10 cellular contexts compared by ENCODE assay signal in genomic region chr7:142420554-142421362, GRCh38.
DNase-seq lines count a peak whose midpoint lies in the region; ATAC-seq, FAIRE-seq and TF ChIP-seq lines count a peak whose summit lies in the region.
"Had no signal": no experiment of that assay in that cellular context is flagged by ENCODE, and none has a peak within 500 bp of the region (broad histone marks: within the 10 kb centered on the region; RNA-seq: fewer than 3 reads in every experiment).

No MANE protein-coding gene starts in this region.

- CTCF ChIA-PET in Calu3 (lab: Charles Lee) (no interaction called here), HepG2 (lab: Yijun Ruan, JAX; ENCODE audit: low intra/inter-chr PET ratio, low total read pairs) (no interaction called here)

- H3K27me3 ChIP-seq in adipocyte (replicated peaks; ENCODE audit: control insufficient read depth, insufficient read depth, low read length): peaks cover 10% of the 10 kb centered on the region
- no peaks in the 10 kb centered on the region; a peak in 1 of 5 replicates for H3K27me3 ChIP-seq in HepG2 (ENCODE audit: control insufficient read depth in 1 of 2, insufficient read depth in 2 of 2, low read length in 2 of 2)

- H4K20me1 ChIP-seq in HepG2 (ENCODE audit: insufficient read depth, low read length): no peaks in the 10 kb centered on the region

- peaks cover 19% of the 10 kb centered on the region for H3K27me3 Mint-ChIP-seq in Calu3 (ENCODE audit: unreplicated experiment)

- intact Hi-C loops in Calu3 (cut with micrococcal nuclease; ENCODE audit: unreplicated experiment) (no loop called here), HepG2 (cut with micrococcal nuclease; ENCODE audit: unreplicated experiment) (no loop called here)

- TF ChIP-seq CTCF in Calu3 (IDR thresholded peaks at IDR 0.05; ENCODE audit: unreplicated experiment) (no peak), HepG2 (CRISPR knock-in tag; IDR thresholded peaks at IDR 0.05) (peak; percentile 47)

- no TSS peak for BruUV-seq in Calu3 (replicated peaks; lab: Mats Ljungman, UMichigan)
- no TSS peak for BruUV-seq in HepG2 (replicated peaks; lab: Mats Ljungman, UMichigan)

- H3K4me3 Mint-ChIP-seq in Calu3 (ENCODE audit: low read depth, unreplicated experiment): no peak overlapping the region

- DNase-seq in Calu3: peak; percentile 25
- peak; percentile 28 for DNase-seq in adipocyte (ENCODE audit: low read depth)
- peak; percentile 3 for DNase-seq in HepG2 (ENCODE audit: low spot score)
- no peak for DNase-seq in NCI-H1048 (lab: John Stamatoyannopoulos, UW)
- DNase-seq in activated gamma-delta T cell treated with Interleukin-2 at 50 U/mL for 16 hours: no peak

- H3K4me1 ChIP-seq in adipocyte (ENCODE audit: control insufficient read depth, insufficient read depth, low read length): no peaks in the 10 kb centered on the region
- no peaks in the 10 kb centered on the region for H3K4me1 ChIP-seq in HepG2 (ENCODE audit: insufficient read depth, low read length)

- no peaks in the 10 kb centered on the region for H3K36me3 ChIP-seq in adipocyte (ENCODE audit: control insufficient read depth, insufficient read depth, low read length, severe bottlenecking)
- no peaks in the 10 kb centered on the region for H3K36me3 ChIP-seq in HepG2 (replicated peaks in 1 of 2; ENCODE audit: control insufficient read depth in 1 of 2, insufficient read depth in 2 of 2, low read length in 2 of 2)

- H3K4me3 ChIP-seq in adipocyte (ENCODE audit: low read length) (no peak overlapping the region), HepG2 (replicated peaks in 1 of 3; ENCODE audit: insufficient read depth in 1 of 3, low read depth in 2 of 3, low read length in 3 of 3) (no peak overlapping the region)
- H3K4me3 ChIP-seq: SK-N-MC had no signal

- peak; percentile 42 for ATAC-seq in HG03354 (IDR thresholded peaks at IDR 0.05; ENCODE audit: poor library complexity, severe bottlenecking, unreplicated experiment)
- peak; percentile 78 for ATAC-seq in HepG2
- ATAC-seq in HG03460 (IDR thresholded peaks at IDR 0.05; ENCODE audit: unreplicated experiment): no peak
- no peak for ATAC-seq in HG02642 (IDR thresholded peaks at IDR 0.05; ENCODE audit: poor library complexity, unreplicated experiment)

- no peak overlapping the region for H3K27ac ChIP-seq in HepG2 (ENCODE audit: extremely low read length, insufficient read depth, low read length)
- H3K27ac ChIP-seq: SK-N-MC had no signal

- TF ChIP-seq EP300 in HepG2 (IDR thresholded peaks at IDR 0.05; ENCODE audit: low read depth in 2 of 2, low read length in 2 of 2) (no peak), HepG2 (CRISPR knock-in tag; IDR thresholded peaks at IDR 0.05; ENCODE audit: borderline replicate concordance) (no peak)

- no peak overlapping the region for H3K27ac Mint-ChIP-seq in Calu3 (ENCODE audit: unreplicated experiment)

- no peak overlapping the region for H3K9ac ChIP-seq in adipocyte (ENCODE audit: low read length)
- H3K9ac ChIP-seq in HepG2 (ENCODE audit: insufficient read depth, low read depth, low read length): no peak overlapping the region

- H3K9me3 Mint-ChIP-seq in Calu3 (ENCODE audit: low read depth, unreplicated experiment): no peaks in the 10 kb centered on the region

- no peak for TF ChIP-seq RAD21 in HepG2 (CRISPR knock-in tag; IDR thresholded peaks at IDR 0.05)

- POLR2A ChIA-PET in HepG2 (lab: Yijun Ruan, JAX): no interaction called here

- no peak for TF ChIP-seq POLR2A in HepG2 (IDR thresholded peaks at IDR 0.05; ENCODE audit: insufficient read depth in 1 of 2, low read depth in 2 of 2, low read length in 2 of 2)

- H3K4me1 Mint-ChIP-seq in Calu3 (ENCODE audit: low read depth, unreplicated experiment): no peaks in the 10 kb centered on the region

- no peaks in the 10 kb centered on the region for H3K9me3 ChIP-seq in adipocyte (ENCODE audit: control insufficient read depth, low read length)
- H3K9me3 ChIP-seq in HepG2 (ENCODE audit: low read length): no peaks in the 10 kb centered on the region

- H2AFZ ChIP-seq in HepG2 (ENCODE audit: low read length): no peak overlapping the region

- FAIRE-seq in HepG2 (lab: Jason Lieb, UNC): no peak
- FAIRE-seq: urothelium cell line had no signal

- no peak overlapping the region for H3K4me2 ChIP-seq in HepG2 (ENCODE audit: low read depth, low read length)

- no peaks in the 10 kb centered on the region for H3K36me3 Mint-ChIP-seq in Calu3 (ENCODE audit: insufficient read depth, unreplicated experiment)

- H3K79me2 ChIP-seq in HepG2 (ENCODE audit: insufficient read depth, low read length): no peaks in the 10 kb centered on the region

- 25% methylated on average over 4 of the region's 5 CpGs for WGBS in HepG2 (ENCODE audit: low lambda C conversion rate)

- in situ Hi-C loops in HepG2 (cut with HindIII; ENCODE audit: extremely low pct_ligation_motif_present, low pct_unique_long_range_greater_than_20kb): no loop called here

TF ChIP-seq in HepG2, 621 proteins besides CTCF, POLR2A, EP300 and RAD21 (continues in another document):
- no peak for TF ChIP-seq ELK4 (CRISPR knock-in tag; IDR thresholded peaks at IDR 0.05; ENCODE audit: borderline replicate concordance)
- TF ChIP-seq ZNF510 (CRISPR knock-in tag; IDR thresholded peaks at IDR 0.05; ENCODE audit: low read depth): no peak
- no peak for TF ChIP-seq CREBL2 (CRISPR knock-in tag; IDR thresholded peaks at IDR 0.05; ENCODE audit: borderline replicate concordance)
- no peak for TF ChIP-seq THRA (CRISPR knock-in tag; IDR thresholded peaks at IDR 0.05; ENCODE audit: borderline replicate concordance)
- no peak for TF ChIP-seq ZBTB14 (CRISPR knock-in tag; IDR thresholded peaks at IDR 0.05)
- no peak for TF ChIP-seq GFI1 (CRISPR knock-in tag; IDR thresholded peaks at IDR 0.05; ENCODE audit: borderline replicate concordance)
- no peak for TF ChIP-seq REPIN1 (CRISPR knock-in tag; IDR thresholded peaks at IDR 0.05; ENCODE audit: borderline replicate concordance, low read depth)
- TF ChIP-seq ZNF580 (CRISPR knock-in tag; IDR thresholded peaks at IDR 0.05; ENCODE audit: borderline replicate concordance, low read depth): no peak
- TF ChIP-seq ZNF549 (CRISPR knock-in tag; IDR thresholded peaks at IDR 0.05): no peak
- TF ChIP-seq ZBTB7B (CRISPR knock-in tag; IDR thresholded peaks at IDR 0.05): no peak
- TF ChIP-seq JDP2 (CRISPR knock-in tag; IDR thresholded peaks at IDR 0.05; ENCODE audit: borderline replicate concordance): no peak
- no peak for TF ChIP-seq ZBTB49 (CRISPR knock-in tag; IDR thresholded peaks at IDR 0.05; ENCODE audit: borderline replicate concordance)

Comparison
In these comparisons a context has a peak if more than half of its experiments do, and no peak if none do; other contexts are left out.
1. DNase-seq: peak in Calu3 (single experiment), adipocyte (single experiment) and HepG2 (single experiment); none in NCI-H1048 (single experiment) and activated gamma-delta T cell treated with Interleukin-2 at 50 U/mL for 16 hours (single experiment).
2. ATAC-seq: peak in HG03354 (single experiment) and HepG2 (single experiment); none in HG03460 (single experiment) and HG02642 (single experiment).